ENCODE assay signal across 17 cellular contexts in the genomic region with DNA sequence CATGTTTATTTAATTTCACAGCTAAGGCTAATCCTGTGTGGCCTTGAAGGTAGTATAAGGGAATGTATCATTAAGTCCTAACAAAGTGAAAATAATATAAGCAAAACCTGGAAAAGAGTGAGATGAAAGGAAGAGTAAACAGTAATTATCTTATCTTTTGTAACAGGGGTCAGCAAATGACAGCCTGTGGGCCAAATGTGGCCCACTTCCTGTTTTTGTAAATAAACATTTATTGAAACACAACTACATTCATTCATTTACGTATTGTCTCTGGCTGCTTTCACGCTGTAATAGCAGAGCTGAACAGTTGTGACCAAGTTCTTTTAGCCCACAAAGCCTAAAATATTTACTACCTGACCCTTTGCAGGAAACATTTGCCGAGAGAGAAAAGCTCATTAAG.
"Had no signal": no experiment of that assay in that cellular context is flagged by ENCODE, and none has a peak within 500 bp of the region (broad histone marks: within the 10 kb centered on the region; RNA-seq: fewer than 3 reads in every experiment).

No MANE protein-coding gene starts in this region.

- H3K4me3 ChIP-seq: tibial artery, vagina had no signal

- H3K9me3 ChIP-seq: neutrophil, tibial artery, vagina had no signal

- H3K36me3 ChIP-seq: neutrophil, tibial artery, vagina had no signal

- H3K27ac ChIP-seq: neutrophil, tibial artery, vagina had no signal

- ATAC-seq: activated naive CD8-positive, alpha-beta T cell treated with anti-CD3 and anti-CD28 coated beads, Interleukin-2, amount 50 U/mL, for 24 hours; left ventricle myocardium superior; natural killer cell; stimulated activated memory B cell treated with anti-CD40 and anti-IgM and Interleukin-4, amounts not matched to agents 10 μg/mL and 1 μg/mL and 100 μg/mL, for 72 hours had no signal

- DNase-seq: activated CD4-positive, alpha-beta T cell treated with anti-CD3 and anti-CD28 coated beads, Interleukin-2, amount 50 U/mL, for 4 hours; activated CD4-positive, CD25-positive, alpha-beta regulatory T cell treated with anti-CD3 and anti-CD28 coated beads, Interleukin-2, amount 50 U/mL, for 72 hours; activated naive CD4-positive, alpha-beta T cell; activated naive CD8-positive, alpha-beta T cell treated with anti-CD3 and anti-CD28 coated beads, Interleukin-2, amount 50 U/mL, for 24 hours; activated T-cell treated with anti-CD3 and anti-CD28 coated beads for 4 hours; aorta; cortex of kidney; effector CD8-positive, alpha-beta T cell; foreskin fibroblast; left ventricle myocardium superior; natural killer cell; stimulated activated CD4-positive, alpha-beta T cell treated with anti-CD3 and anti-CD28 coated beads, Interleukin-12 subunit alpha, Interleukin-12 subunit beta, amount 100 ng/mL, for 4 hours; stimulated activated CD4-positive, alpha-beta T cell treated with anti-CD3 and anti-CD28 coated beads, Interleukin-2, amount 100 ng/mL, for 24 hours; tibial artery had no signal

- H3K4me1 ChIP-seq: vagina had no signal

- H3K27me3 ChIP-seq: neutrophil, tibial artery, vagina had no signal
